Comparison of ENCODE assay signal across 2 cellular contexts in genomic region chr7:24058953-24059352, GRCh38.
TF ChIP-seq lines count a peak whose summit lies in the region.

No MANE protein-coding gene starts in this region.

TF ChIP-seq in HepG2, 621 proteins besides CTCF, POLR2A, EP300 and RAD21 (continued from another document):
- no peak for TF ChIP-seq TBP (CRISPR knock-in tag; IDR thresholded peaks at IDR 0.05)
- no peak for TF ChIP-seq RBAK (CRISPR knock-in tag; IDR thresholded peaks at IDR 0.05)
- peak; percentile 89 to 97 for TF ChIP-seq MAFK (conservative IDR thresholded peaks at IDR 0.05 in 1 of 2, IDR thresholded peaks at IDR 0.05 in 1 of 2; ENCODE audit: low read length in 2 of 2)
- no peak for TF ChIP-seq ZNF652 (CRISPR knock-in tag; IDR thresholded peaks at IDR 0.05; ENCODE audit: borderline replicate concordance, low read depth)
- TF ChIP-seq, protein P1, sequence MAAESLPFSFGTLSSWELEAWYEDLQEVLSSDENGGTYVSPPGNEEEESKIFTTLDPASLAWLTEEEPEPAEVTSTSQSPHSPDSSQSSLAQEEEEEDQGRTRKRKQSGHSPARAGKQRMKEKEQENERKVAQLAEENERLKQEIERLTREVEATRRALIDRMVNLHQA (CRISPR knock-in tag; IDR thresholded peaks at IDR 0.05), result no peak

TF ChIP-seq in K562, 482 proteins besides CTCF, POLR2A, EP300 and RAD21 (continued from another document):
- TF ChIP-seq MAFK (IDR thresholded peaks at IDR 0.05; ENCODE audit: low read length) (peak; percentile 83), MAFG (tag; conservative IDR thresholded peaks at IDR 0.05) (peak; percentile 70)
